Comparison of ENCODE assay signal across 9 cellular contexts in the genomic region with DNA sequence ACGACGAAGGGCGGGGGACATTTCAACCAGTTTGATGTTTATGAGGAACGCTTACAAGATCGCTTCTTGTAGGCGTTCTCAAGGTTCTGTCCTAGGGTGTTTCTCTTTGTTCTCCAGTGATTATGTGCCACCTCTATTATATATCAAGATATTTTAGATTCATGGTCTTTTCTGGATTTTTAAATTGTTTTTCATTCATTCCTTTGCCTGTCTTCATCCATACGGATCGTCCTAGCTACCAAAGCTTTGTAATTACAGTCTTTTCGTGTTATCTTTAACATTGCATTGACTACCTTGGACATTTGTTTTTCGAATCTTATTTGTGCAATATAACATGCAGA. TPM values are rescaled to one million over a fixed set of nuclear protein-coding genes. Genes with fewer than 3 reads are reported as not detected.
DNase-seq lines count a peak whose midpoint lies in the region; ATAC-seq and TF ChIP-seq lines count a peak whose summit lies in the region.
"Had no signal": no experiment of that assay in that cellular context is flagged by ENCODE, and none has a peak within 500 bp of the region (broad histone marks: within the 10 kb centered on the region; RNA-seq: fewer than 3 reads in every experiment).

No MANE protein-coding gene starts in this region.

- DNase-seq in activated CD8-positive, alpha-beta memory T cell treated with anti-CD3 and anti-CD28 coated beads, Interleukin-2, amount 10 ng/mL, durations not matched to agents 7 days and 5 days, result no peak
- DNase-seq in activated CD8-positive, alpha-beta memory T cell treated with anti-CD3 and anti-CD28 coated beads for 24 hours, result no peak
- DNase-seq in activated T-helper 1 cell treated with anti-CD3 and anti-CD28 coated beads, Interleukin-12 subunit alpha, Interleukin-12 subunit beta, Interleukin-2, Interleukin-4 antibody, amounts not matched to agents 30 ng/mL and 10 ng/mL and 1 ng/mL, durations not matched to agents 14 hours and 24 hours and 36 hours (ENCODE audit: low spot score), result no peak
- no peak for DNase-seq in immature natural killer cell
- no peak for DNase-seq in suprapubic skin (ENCODE audit: low spot score in 2 of 2)
- DNase-seq in H7, result no peak
- DNase-seq in stimulated activated CD4-positive, alpha-beta T cell treated with anti-CD3 and anti-CD28 coated beads, Interleukin-4, amount 100 ng/mL, for 24 hours, result no peak
- DNase-seq in NCI-H526 (lab: John Stamatoyannopoulos, UW), result no peak

- H3K27ac ChIP-seq in suprapubic skin, result no peak overlapping the region

- no peaks in the 10 kb centered on the region for H3K27me3 ChIP-seq in suprapubic skin
- H3K27me3 ChIP-seq in H7 (ENCODE audit: control insufficient read depth, insufficient read depth, low read length), result no peaks in the 10 kb centered on the region

- peaks cover 24% of the 10 kb centered on the region for H3K4me1 ChIP-seq in suprapubic skin

- no peak for TF ChIP-seq POLR2A in suprapubic skin (IDR thresholded peaks at IDR 0.05)

- no peaks in the 10 kb centered on the region for H3K9me3 Mint-ChIP-seq in activated CD8-positive, alpha-beta memory T cell treated with anti-CD3 and anti-CD28 coated beads, Interleukin-2, amount 10 ng/mL, durations not matched to agents 7 days and 5 days (ENCODE audit: low read depth)
- no peaks in the 10 kb centered on the region for H3K9me3 Mint-ChIP-seq in activated T-helper 1 cell treated with anti-CD3 and anti-CD28 coated beads, Interleukin-12 subunit alpha, Interleukin-12 subunit beta, Interleukin-2, Interleukin-4 antibody, amounts not matched to agents 30 ng/mL and 10 ng/mL and 1 ng/mL, durations not matched to agents 14 hours and 24 hours and 36 hours
- H3K9me3 Mint-ChIP-seq in immature natural killer cell, result no peaks in the 10 kb centered on the region

- TF ChIP-seq CTCF in suprapubic skin (IDR thresholded peaks at IDR 0.05), result no peak

- no peaks in the 10 kb centered on the region for H3K36me3 ChIP-seq in suprapubic skin
- no peaks in the 10 kb centered on the region for H3K36me3 ChIP-seq in H7 (replicated peaks; ENCODE audit: control insufficient read depth, insufficient read depth, low read length)

- H3K27me3 Mint-ChIP-seq in activated CD8-positive, alpha-beta memory T cell treated with anti-CD3 and anti-CD28 coated beads, Interleukin-2, amount 10 ng/mL, durations not matched to agents 7 days and 5 days, result peaks cover 2% of the 10 kb centered on the region
- H3K27me3 Mint-ChIP-seq in activated T-helper 1 cell treated with anti-CD3 and anti-CD28 coated beads, Interleukin-12 subunit alpha, Interleukin-12 subunit beta, Interleukin-2, Interleukin-4 antibody, amounts not matched to agents 30 ng/mL and 10 ng/mL and 1 ng/mL, durations not matched to agents 14 hours and 24 hours and 36 hours (ENCODE audit: insufficient read depth), result peaks cover 2% of the 10 kb centered on the region
- H3K27me3 Mint-ChIP-seq in immature natural killer cell (ENCODE audit: low read depth in 3 of 3), result peaks cover 9 to 19% (median 14%) of the 10 kb centered on the region in 3 donors

- H3K9me3 ChIP-seq in suprapubic skin, result no peaks in the 10 kb centered on the region

- H3K4me3 Mint-ChIP-seq in activated CD8-positive, alpha-beta memory T cell treated with anti-CD3 and anti-CD28 coated beads, Interleukin-2, amount 10 ng/mL, durations not matched to agents 7 days and 5 days, result peak overlapping the region; percentile 84
- H3K4me3 Mint-ChIP-seq in activated T-helper 1 cell treated with anti-CD3 and anti-CD28 coated beads, Interleukin-12 subunit alpha, Interleukin-12 subunit beta, Interleukin-2, Interleukin-4 antibody, amounts not matched to agents 30 ng/mL and 10 ng/mL and 1 ng/mL, durations not matched to agents 14 hours and 24 hours and 36 hours, result peak overlapping the region; percentile 95
- peak overlapping the region; percentile 95 to 98 (median 97) for H3K4me3 Mint-ChIP-seq in immature natural killer cell

- peak overlapping the region; percentile 91 for H3K27ac Mint-ChIP-seq in activated CD8-positive, alpha-beta memory T cell treated with anti-CD3 and anti-CD28 coated beads, Interleukin-2, amount 10 ng/mL, durations not matched to agents 7 days and 5 days
- H3K27ac Mint-ChIP-seq in activated T-helper 1 cell treated with anti-CD3 and anti-CD28 coated beads, Interleukin-12 subunit alpha, Interleukin-12 subunit beta, Interleukin-2, Interleukin-4 antibody, amounts not matched to agents 30 ng/mL and 10 ng/mL and 1 ng/mL, durations not matched to agents 14 hours and 24 hours and 36 hours, result peak overlapping the region; percentile 91
- peak overlapping the region; percentile 91 to 98 (median 97) for H3K27ac Mint-ChIP-seq in immature natural killer cell

- peaks cover 50% of the 10 kb centered on the region for H3K4me1 Mint-ChIP-seq in activated CD8-positive, alpha-beta memory T cell treated with anti-CD3 and anti-CD28 coated beads, Interleukin-2, amount 10 ng/mL, durations not matched to agents 7 days and 5 days
- peaks cover 40% of the 10 kb centered on the region for H3K4me1 Mint-ChIP-seq in activated T-helper 1 cell treated with anti-CD3 and anti-CD28 coated beads, Interleukin-12 subunit alpha, Interleukin-12 subunit beta, Interleukin-2, Interleukin-4 antibody, amounts not matched to agents 30 ng/mL and 10 ng/mL and 1 ng/mL, durations not matched to agents 14 hours and 24 hours and 36 hours (ENCODE audit: low read depth)
- H3K4me1 Mint-ChIP-seq in immature natural killer cell, result peaks cover 36 to 44% of the 10 kb centered on the region in 2 donors

- H3K4me3 ChIP-seq in suprapubic skin (peak overlapping the region; percentile 89), H7 (ENCODE audit: insufficient read depth, low read depth, low read length) (no peak overlapping the region; the same call in 1 of the 2 replicates)

- 8% methylated on average over 10 of the region's 10 CpGs for WGBS in suprapubic skin

- no peak for ATAC-seq in activated CD8-positive, alpha-beta memory T cell treated with anti-CD3 and anti-CD28 coated beads, Interleukin-2, amount 10 ng/mL, durations not matched to agents 7 days and 5 days

- peaks cover 14% of the 10 kb centered on the region for H3K36me3 Mint-ChIP-seq in activated CD8-positive, alpha-beta memory T cell treated with anti-CD3 and anti-CD28 coated beads, Interleukin-2, amount 10 ng/mL, durations not matched to agents 7 days and 5 days
- H3K36me3 Mint-ChIP-seq in activated T-helper 1 cell treated with anti-CD3 and anti-CD28 coated beads, Interleukin-12 subunit alpha, Interleukin-12 subunit beta, Interleukin-2, Interleukin-4 antibody, amounts not matched to agents 30 ng/mL and 10 ng/mL and 1 ng/mL, durations not matched to agents 14 hours and 24 hours and 36 hours (ENCODE audit: low read depth), result peaks cover 7% of the 10 kb centered on the region
- H3K36me3 Mint-ChIP-seq in immature natural killer cell, result no peaks in the 10 kb centered on the region

- CTCF ChIA-PET in activated CD8-positive, alpha-beta memory T cell treated with anti-CD3 and anti-CD28 coated beads, Interleukin-2, amount 10 ng/mL, durations not matched to agents 7 days and 5 days (lab: Charles Lee), result interaction anchor here (0.6 to 2.3 kb wide), 7 partner anchors 12 to 961 kb away, joined by 3 to 10 read pairs (median 4); partner anchors contain the start of gene SUPT5H

- TF ChIP-seq EP300 in suprapubic skin (IDR thresholded peaks at IDR 0.05), result no peak

- intact Hi-C loops in activated T-helper 1 cell treated with anti-CD3 and anti-CD28 coated beads, Interleukin-12 subunit alpha, Interleukin-12 subunit beta, Interleukin-2, Interleukin-4 antibody, amounts not matched to agents 30 ng/mL and 10 ng/mL and 1 ng/mL, durations not matched to agents 14 hours and 24 hours and 36 hours (cut with micrococcal nuclease), result loop anchor here (1.0 kb wide), 5 partner anchors 8 to 431 kb away; partner anchors contain the start of genes EID2B, PLEKHG2, PSMC4 and SUPT5H

RNA-seq across cellular contexts. Expression of gene EID2, which starts 0.3 kb away (rescaled TPM):
- 10 to 100 TPM; 15.1 to 16.3 TPM for total RNA-seq in activated CD8-positive, alpha-beta memory T cell treated with anti-CD3 and anti-CD28 coated beads, Interleukin-2, amount 10 ng/mL, durations not matched to agents 7 days and 5 days
- total RNA-seq in activated T-helper 1 cell treated with anti-CD3 and anti-CD28 coated beads, Interleukin-12 subunit alpha, Interleukin-12 subunit beta, Interleukin-2, Interleukin-4 antibody, amounts not matched to agents 30 ng/mL and 10 ng/mL and 1 ng/mL, durations not matched to agents 14 hours and 24 hours and 36 hours, result 17.0 and 17.6 TPM in 2 replicates
- 10 to 100 TPM; 22.1 to 24.9 (median 22.6) TPM for polyA plus RNA-seq in immature natural killer cell
- total RNA-seq in suprapubic skin, result 10 to 100 TPM in 2 of 4 donors, 1 to 10 TPM in 2; 7.5 to 14.5 (median 12.1) TPM
- 14.9 and 18.4 TPM in 2 replicates for total RNA-seq in H7 (2014; rRNA removed; shearing (Covaris generic))

RNA-seq across cellular contexts. Expression of gene EID2B, which starts 7.7 kb away (rescaled TPM):
- 1 to 10 TPM; 4.7 to 7.4 TPM for total RNA-seq in activated CD8-positive, alpha-beta memory T cell treated with anti-CD3 and anti-CD28 coated beads, Interleukin-2, amount 10 ng/mL, durations not matched to agents 7 days and 5 days
- total RNA-seq in activated T-helper 1 cell treated with anti-CD3 and anti-CD28 coated beads, Interleukin-12 subunit alpha, Interleukin-12 subunit beta, Interleukin-2, Interleukin-4 antibody, amounts not matched to agents 30 ng/mL and 10 ng/mL and 1 ng/mL, durations not matched to agents 14 hours and 24 hours and 36 hours, result 3.2 and 3.7 TPM in 2 replicates
- 1 to 10 TPM; 5.4 to 6.9 (median 5.7) TPM for polyA plus RNA-seq in immature natural killer cell
- 1 to 10 TPM in 2 of 4 donors, under 1 TPM in 2; 0.80 to 2.4 (median 1.2) TPM for total RNA-seq in suprapubic skin
- total RNA-seq in H7 (2014; rRNA removed; shearing (Covaris generic)), result 2.4 and 4.0 TPM in 2 replicates

RNA-seq across cellular contexts. Expression of gene SELENOV, which starts 25.4 kb away (rescaled TPM):
- not detected for total RNA-seq in activated CD8-positive, alpha-beta memory T cell treated with anti-CD3 and anti-CD28 coated beads, Interleukin-2, amount 10 ng/mL, durations not matched to agents 7 days and 5 days
- not detected in 2 replicates for total RNA-seq in activated T-helper 1 cell treated with anti-CD3 and anti-CD28 coated beads, Interleukin-12 subunit alpha, Interleukin-12 subunit beta, Interleukin-2, Interleukin-4 antibody, amounts not matched to agents 30 ng/mL and 10 ng/mL and 1 ng/mL, durations not matched to agents 14 hours and 24 hours and 36 hours
- not detected for polyA plus RNA-seq in immature natural killer cell
- total RNA-seq in suprapubic skin, result not detected
- 3.1 and 4.4 TPM in 2 replicates for total RNA-seq in H7 (2014; rRNA removed; shearing (Covaris generic))
- total RNA-seq: sciatic nerve had no signal

RNA-seq across cellular contexts. Expression of gene DLL3, which starts 41.6 kb away (rescaled TPM):
- under 1 TPM; 0.26 to 0.98 TPM for total RNA-seq in activated CD8-positive, alpha-beta memory T cell treated with anti-CD3 and anti-CD28 coated beads, Interleukin-2, amount 10 ng/mL, durations not matched to agents 7 days and 5 days
- 1.6 and 2.1 TPM in 2 replicates for total RNA-seq in activated T-helper 1 cell treated with anti-CD3 and anti-CD28 coated beads, Interleukin-12 subunit alpha, Interleukin-12 subunit beta, Interleukin-2, Interleukin-4 antibody, amounts not matched to agents 30 ng/mL and 10 ng/mL and 1 ng/mL, durations not matched to agents 14 hours and 24 hours and 36 hours
- polyA plus RNA-seq in immature natural killer cell, result not detected
- total RNA-seq in suprapubic skin, result not detected
- total RNA-seq in H7 (2014; rRNA removed; shearing (Covaris generic)), result 2.1 and 2.6 TPM in 2 replicates
- total RNA-seq: sciatic nerve had no signal

RNA-seq across cellular contexts. Expression of gene TIMM50, which starts 59.7 kb away (rescaled TPM):
- 10 to 100 TPM; 59.6 to 83.9 TPM for total RNA-seq in activated CD8-positive, alpha-beta memory T cell treated with anti-CD3 and anti-CD28 coated beads, Interleukin-2, amount 10 ng/mL, durations not matched to agents 7 days and 5 days
- 121 and 127 TPM in 2 replicates for total RNA-seq in activated T-helper 1 cell treated with anti-CD3 and anti-CD28 coated beads, Interleukin-12 subunit alpha, Interleukin-12 subunit beta, Interleukin-2, Interleukin-4 antibody, amounts not matched to agents 30 ng/mL and 10 ng/mL and 1 ng/mL, durations not matched to agents 14 hours and 24 hours and 36 hours
- 10 to 100 TPM; 50.4 to 65.2 (median 58.6) TPM for polyA plus RNA-seq in immature natural killer cell
- 10 to 100 TPM; 44.9 to 57.9 (median 50.6) TPM for total RNA-seq in suprapubic skin
- total RNA-seq in H7 (2014; rRNA removed; shearing (Covaris generic)), result 134 and 161 TPM in 2 replicates
